In the genomic region with DNA sequence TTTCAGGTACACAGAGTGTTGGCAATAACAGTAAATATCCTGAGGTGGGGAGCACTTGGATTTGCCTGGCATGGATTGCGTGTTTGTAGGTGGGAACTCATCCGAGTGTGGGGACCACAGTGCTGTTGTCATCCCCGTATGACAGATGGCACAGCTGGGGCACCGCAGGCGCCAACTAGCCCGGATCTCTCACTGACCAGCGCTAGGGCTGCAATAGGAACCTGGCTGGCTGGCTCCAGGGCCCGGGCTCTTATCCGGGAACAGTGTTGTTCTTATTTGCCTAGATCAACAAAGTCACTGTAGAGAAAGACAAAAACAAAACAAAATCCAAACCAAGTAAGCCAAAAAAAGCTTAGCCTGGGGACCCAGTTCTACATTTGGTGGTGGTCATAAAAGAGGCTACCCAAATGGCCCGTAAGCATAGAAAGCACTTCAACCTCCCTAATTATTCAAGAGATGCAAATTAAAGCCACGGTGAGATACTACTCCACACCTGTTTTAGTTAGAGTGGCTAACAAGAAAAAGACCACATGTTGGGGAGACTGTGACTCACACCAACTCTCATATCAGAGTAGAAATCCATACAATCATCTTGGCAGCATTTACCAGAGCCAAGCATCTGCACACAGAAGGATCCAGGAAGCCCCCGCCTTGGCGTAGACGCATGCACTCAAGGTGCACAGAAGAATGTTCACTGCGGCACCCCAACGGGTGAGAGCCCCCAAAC, we compare ENCODE assay signal across 21 cellular contexts. TPM values are rescaled to one million over a fixed set of nuclear protein-coding genes. Genes with fewer than 3 reads are reported as not detected.
DNase-seq lines count a peak whose midpoint lies in the region; ATAC-seq and TF ChIP-seq lines count a peak whose summit lies in the region.
"Had no signal": no experiment of that assay in that cellular context is flagged by ENCODE, and none has a peak within 500 bp of the region (broad histone marks: within the 10 kb centered on the region; RNA-seq: fewer than 3 reads in every experiment).

No MANE protein-coding gene starts in this region.

- H3K9me2 ChIP-seq in SK-N-SH (no peaks in the 10 kb centered on the region), GM23338 (ENCODE audit: insufficient read depth) (no peaks in the 10 kb centered on the region)

- H3K9ac ChIP-seq in SK-N-SH: no peak overlapping the region

- peak; percentile 5 for DNase-seq in SK-N-SH
- no peak for DNase-seq in T-cell
- DNase-seq in dermis blood vessel endothelial cell: peak; percentile 48
- peak; percentile 90 for DNase-seq in gastrocnemius medialis
- no peak for DNase-seq in osteoblast (ENCODE audit: insufficient read length, low spot score, missing footprints)
- no peak for DNase-seq in GM23338 (ENCODE audit: low spot score)
- DNase-seq: 8988T; activated effector memory CD4-positive, alpha-beta T cell treated with Interleukin-2 at 50 U/mL for 16 hours; Caco-2; erythroblast; GOT3; heart right ventricle; left colon; natural killer cell; NCI-H1048; sigmoid colon; stimulated activated naive CD4-positive, alpha-beta T cell had no signal

- no peaks in the 10 kb centered on the region for H4K20me1 ChIP-seq in SK-N-SH (ENCODE audit: insufficient read depth)
- peaks cover 69% of the 10 kb centered on the region for H4K20me1 ChIP-seq in osteoblast (ENCODE audit: insufficient read depth, low read length)
- H4K20me1 ChIP-seq in GM23338 (replicated peaks; ENCODE audit: insufficient read depth): peaks cover 22% of the 10 kb centered on the region

- peaks cover 5% of the 10 kb centered on the region for H3F3A ChIP-seq in SK-N-SH (replicated peaks; ENCODE audit: insufficient read depth)
- H3F3A ChIP-seq in GM23338 (replicated peaks; ENCODE audit: low read depth): 0 out of 2 replicates have a peak, but pooled peaks cover 5% of the 10 kb centered on the region

- no peak overlapping the region for H3K4me3 Mint-ChIP-seq in T-cell
- H3K4me3 Mint-ChIP-seq in GM23338: no peak overlapping the region
- H3K4me3 Mint-ChIP-seq: natural killer cell had no signal

- H3K9me3 Mint-ChIP-seq in T-cell (no peaks in the 10 kb centered on the region), GM23338 (no peaks in the 10 kb centered on the region)
- H3K9me3 Mint-ChIP-seq: IgD-negative memory B cell, natural killer cell had no signal

- ATAC-seq in SK-N-SH treated with all-trans-retinoic acid at 6 μM for 48 hours (no peak), T-cell (replicated peaks in 1 of 4) (no peak), gastrocnemius medialis (peak; percentile 33 to 38), HG02798 (IDR thresholded peaks at IDR 0.05; ENCODE audit: poor library complexity, unreplicated experiment) (no peak), GM23338 (no peak)
- ATAC-seq: heart right ventricle, left colon, natural killer cell had no signal

- no peak overlapping the region for H3K4me2 ChIP-seq in SK-N-SH
- no peak overlapping the region for H3K4me2 ChIP-seq in osteoblast (ENCODE audit: insufficient read depth, low read length)
- no peak overlapping the region for H3K4me2 ChIP-seq in GM23338

- H3K79me2 ChIP-seq in SK-N-SH (ENCODE audit: insufficient read depth) (0 out of 2 replicates have a peak, but pooled peaks cover 2% of the 10 kb centered on the region), osteoblast (ENCODE audit: insufficient read depth, low read length) (peaks cover 32% of the 10 kb centered on the region), GM23338 (replicated peaks; ENCODE audit: insufficient read depth) (peaks cover 10% of the 10 kb centered on the region; the same call in 1 of the 2 replicates)

- H3K27ac Mint-ChIP-seq in T-cell: peak overlapping the region; percentile 51 to 90
- H3K27ac Mint-ChIP-seq in GM23338: no peak overlapping the region

- H3K36me3 Mint-ChIP-seq in T-cell: no peaks in the 10 kb centered on the region
- peaks cover 4% of the 10 kb centered on the region for H3K36me3 Mint-ChIP-seq in GM23338 (ENCODE audit: low read depth)
- H3K36me3 Mint-ChIP-seq: natural killer cell had no signal

- H3K27me3 Mint-ChIP-seq in T-cell (no peaks in the 10 kb centered on the region), GM23338 (ENCODE audit: insufficient read depth, low read depth, poor library complexity) (peaks cover 17% of the 10 kb centered on the region)
- H3K27me3 Mint-ChIP-seq: IgD-negative memory B cell had no signal

- H2AFZ ChIP-seq in SK-N-SH (ENCODE audit: low read depth) (no peak overlapping the region), osteoblast (ENCODE audit: low read length) (no peak overlapping the region), GM23338 (no peak overlapping the region)

- H3K4me3 ChIP-seq in SK-N-SH (ENCODE audit: low read depth in 2 of 2, low read length in 1 of 2): no peak overlapping the region
- peak overlapping the region in 2 of 4 donors; percentile 17 to 48 for H3K4me3 ChIP-seq in gastrocnemius medialis
- H3K4me3 ChIP-seq in osteoblast (ENCODE audit: insufficient read depth, low read length): no peak overlapping the region
- H3K4me3 ChIP-seq in GM23338: no peak overlapping the region
- H3K4me3 ChIP-seq: heart right ventricle, sigmoid colon, SK-N-MC had no signal

- 88% methylated on average over 16 of the region's 16 CpGs for WGBS in SK-N-SH (ENCODE audit: low lambda C conversion rate)

- no peaks in the 10 kb centered on the region for H3K36me3 ChIP-seq in SK-N-SH (replicated peaks in 1 of 2; ENCODE audit: control insufficient read depth in 1 of 2, insufficient read depth in 2 of 2, low read length in 1 of 2)
- no peaks in the 10 kb centered on the region for H3K36me3 ChIP-seq in gastrocnemius medialis
- peaks cover 3% of the 10 kb centered on the region for H3K36me3 ChIP-seq in osteoblast (ENCODE audit: insufficient read depth, low read length)
- no peaks in the 10 kb centered on the region for H3K36me3 ChIP-seq in GM23338 (ENCODE audit: insufficient read depth)
- H3K36me3 ChIP-seq: heart right ventricle, sigmoid colon had no signal

- H3K27me3 ChIP-seq in SK-N-SH (ENCODE audit: insufficient read depth) (no peaks in the 10 kb centered on the region), gastrocnemius medialis (no peaks in the 10 kb centered on the region), osteoblast (ENCODE audit: insufficient read depth, low read length) (no peaks in the 10 kb centered on the region), GM23338 (ENCODE audit: insufficient read depth) (no peaks in the 10 kb centered on the region)
- H3K27me3 ChIP-seq: heart right ventricle, sigmoid colon had no signal

- TF ChIP-seq CTCF in SK-N-SH (IDR thresholded peaks at IDR 0.05) (no peak), gastrocnemius medialis (IDR thresholded peaks at IDR 0.05 in 4 of 5, conservative IDR thresholded peaks at IDR 0.05 in 1 of 5) (no peak), osteoblast (IDR thresholded peaks at IDR 0.05; ENCODE audit: extremely low read depth, low read depth, low read length) (no peak), GM23338 (conservative IDR thresholded peaks at IDR 0.05; ENCODE audit: low read depth in 2 of 2) (no peak)

- H3K4me1 ChIP-seq in SK-N-SH (ENCODE audit: control insufficient read depth in 1 of 2, insufficient read depth in 2 of 2, low read depth in 1 of 2, low read length in 1 of 2) (peaks cover 0 to 6% of the 10 kb centered on the region in 2 experiments; a peak in 2 of 4 replicates), gastrocnemius medialis (peaks cover 83 to 87% of the 10 kb centered on the region in 2 donors), osteoblast (ENCODE audit: insufficient read depth, low read length) (peaks cover 11% of the 10 kb centered on the region), GM23338 (ENCODE audit: insufficient read depth) (no peaks in the 10 kb centered on the region)

- H3K9me3 ChIP-seq in SK-N-SH (no peaks in the 10 kb centered on the region), gastrocnemius medialis (no peaks in the 10 kb centered on the region), osteoblast (ENCODE audit: low read depth, low read length) (no peaks in the 10 kb centered on the region)
- H3K9me3 ChIP-seq: Caco-2, heart right ventricle, sigmoid colon had no signal

- POLR2A ChIA-PET in SK-N-SH (lab: Yijun Ruan, JAX) (no interaction called here), T-cell (lab: Charles Lee) (no interaction called here)

- H3K4me1 Mint-ChIP-seq in T-cell: peaks cover 65 to 68% (median 66%) of the 10 kb centered on the region in 3 donors
- peaks cover 14% of the 10 kb centered on the region for H3K4me1 Mint-ChIP-seq in GM23338

- intact Hi-C loops in gastrocnemius medialis (cut with DNase I; ENCODE audit: low total_unique reads): loop anchor here (2.0 kb wide), 2 partner anchors 17 to 25 kb away; no protein-coding TSS in a partner anchor

- in situ Hi-C loops in gastrocnemius medialis (cut with MboI; ENCODE audit: low sequenced_read_pairs in 4 of 4): loop anchor here in 1 of 4 donors (25.0 kb wide), 1 partner anchor 1513 kb away; no protein-coding TSS in a partner anchor

- TF ChIP-seq POLR2A in gastrocnemius medialis (IDR thresholded peaks at IDR 0.05): peak; percentile 38 to 64

- no peak for TF ChIP-seq RAD21 in SK-N-SH (IDR thresholded peaks at IDR 0.05; ENCODE audit: low read length)

- H3K27ac ChIP-seq in SK-N-SH (ENCODE audit: low read depth in 2 of 2, low read length in 1 of 2): no peak overlapping the region
- peak overlapping the region; percentile 96 to 99 (median 99) for H3K27ac ChIP-seq in gastrocnemius medialis
- H3K27ac ChIP-seq in osteoblast (ENCODE audit: low read depth, low read length): no peak overlapping the region
- no peak overlapping the region for H3K27ac ChIP-seq in GM23338 (ENCODE audit: low read depth)
- H3K27ac ChIP-seq: SK-N-MC had no signal

- no peak for TF ChIP-seq EP300 in SK-N-SH (IDR thresholded peaks at IDR 0.05; ENCODE audit: borderline replicate concordance in 1 of 2, low read depth in 1 of 2, low read length in 1 of 2)

- CTCF ChIA-PET in SK-N-SH (lab: Yijun Ruan, JAX) (interaction anchor here (1.4 to 2.1 kb wide), 2 partner anchors 27 to 226 kb away, joined by 4 to 11 read pairs; partner anchors contain the start of gene PFKFB3), T-cell (lab: Charles Lee) (interaction anchor here in 1 of 2 donors (0.5 to 1.5 kb wide), 3 partner anchors 29 to 230 kb away, joined by 3 to 7 read pairs (median 5); no protein-coding TSS in a partner anchor)

TF ChIP-seq in SK-N-SH, 30 proteins besides CTCF, POLR2A, EP300 and RAD21 (continues in another document):
- TF ChIP-seq TCF12 (IDR thresholded peaks at IDR 0.05) (no peak), RXRA (IDR thresholded peaks at IDR 0.05; ENCODE audit: borderline replicate concordance, low read depth) (no peak)

TF ChIP-seq in SK-N-SH treated with all-trans-retinoic acid at 6 μM for 48 hours, 23 proteins besides CTCF, POLR2A, EP300 and RAD21 (continues in another document):
- no peak for TF ChIP-seq ZNF70 (CRISPR knock-in tag; IDR thresholded peaks at IDR 0.05)

TF ChIP-seq in GM23338, 12 proteins besides CTCF, POLR2A, EP300 and RAD21 (continues in another document):
- TF ChIP-seq ZNF114 (CRISPR knock-in tag; IDR thresholded peaks at IDR 0.05): no peak

RNA-seq across cellular contexts. Expression of gene PFKFB3, which starts 27.2 kb away (rescaled TPM):
- polyA plus RNA-seq in SK-N-SH (2012; rRNA removed) (33.0 and 59.7 TPM in 2 replicates), GM23338 (2016; fragmentation: Nextera tagmentation; extraction: Ambion mirVana) (9.5 and 11.4 TPM in 2 replicates)
- 22.0 and 28.4 TPM in 2 replicates for polyA plus RNA-seq in SK-N-SH (2012; cell fraction: cytosol; rRNA removed)
- polyA plus RNA-seq in SK-N-SH (2012; cell fraction: nucleus; rRNA removed): 122 and 146 TPM in 2 replicates
- total RNA-seq in T-cell (10 to 100 TPM; 48.7 to 99.2 (median 93.9) TPM), dermis blood vessel endothelial cell (30.1 and 35.3 TPM in 2 replicates), gastrocnemius medialis (1,000 to 10,000 TPM in 1 of 4 donors, 100 to 1,000 TPM in 3; 218 to 1,159 (median 337) TPM), osteoblast (7.1 and 19.2 TPM in 2 replicates)
- total RNA-seq in GM23338 (2014; rRNA removed; shearing (Covaris generic)): 16.4 and 26.8 TPM in 2 replicates

Comparison
In these comparisons a context has a peak if more than half of its experiments do, and no peak if none do; other contexts are left out.
1. DNase-seq: peak in SK-N-SH (single experiment), dermis blood vessel endothelial cell (single experiment) and gastrocnemius medialis (2 of 2); none in T-cell (0 of 34), osteoblast (single experiment) and GM23338 (single experiment).
2. H3K27ac ChIP-seq: peak in gastrocnemius medialis (4 of 4); none in SK-N-SH (0 of 2), osteoblast (single experiment) and GM23338 (single experiment).
3. ATAC-seq: peak in gastrocnemius medialis (2 of 2); none in SK-N-SH treated with all-trans-retinoic acid at 6 μM for 48 hours (single experiment), T-cell (0 of 4), HG02798 (single experiment) and GM23338 (single experiment).